ENCODE assay signal across 8 cellular contexts in the genomic region with DNA sequence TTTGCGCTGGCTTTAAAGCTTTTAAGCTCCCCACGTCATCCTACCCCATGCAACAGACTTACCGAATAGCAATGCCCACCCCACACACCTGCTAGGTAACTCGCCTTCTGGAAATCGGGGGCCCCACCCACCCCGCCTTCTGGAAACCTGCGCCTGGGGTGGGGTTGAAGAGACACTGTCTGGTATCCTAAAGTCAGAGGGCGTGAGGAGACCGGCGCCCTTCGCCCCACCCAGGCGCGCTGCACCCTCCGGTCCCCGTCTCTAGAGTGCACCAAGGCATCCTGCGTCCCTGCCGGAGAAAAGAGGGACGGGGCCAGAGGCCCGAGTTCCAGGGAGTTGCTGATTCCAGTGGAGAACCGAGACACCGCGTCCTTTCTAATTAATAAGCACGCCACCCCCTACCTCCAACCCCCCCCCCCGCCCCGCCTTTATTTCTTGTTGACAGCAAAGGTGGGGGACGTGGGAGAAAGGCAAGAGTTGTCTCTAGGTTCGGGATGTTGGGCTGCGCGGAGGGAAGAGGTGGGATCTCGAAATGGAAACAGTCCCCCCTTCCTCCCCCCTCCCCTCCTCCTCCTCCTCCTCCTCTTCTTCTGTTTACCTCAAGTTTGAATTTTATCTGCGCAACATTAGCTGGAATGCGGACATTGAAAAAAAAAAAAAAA.
DNase-seq lines count a peak whose midpoint lies in the region; ATAC-seq and TF ChIP-seq lines count a peak whose summit lies in the region.

No MANE protein-coding gene starts in this region.

- no peaks in the 10 kb centered on the region for H3K9me3 ChIP-seq in CD8-positive, alpha-beta memory T cell (ENCODE audit: low read length)
- H3K9me3 ChIP-seq in left lung = no peaks in the 10 kb centered on the region

- peak overlapping the region; percentile 90 to 100 (median 98) for H3K4me3 Mint-ChIP-seq in CD8-positive, alpha-beta memory T cell

- CTCF ChIA-PET in CD8-positive, alpha-beta memory T cell (lab: Charles Lee) = interaction anchor here (0.6 to 3.1 kb wide), 9 partner anchors 15 to 322 kb away, joined by 3 to 7 read pairs (median 3); a partner anchor contains a TSS

- TF ChIP-seq EP300 in Ishikawa (IDR thresholded peaks at IDR 0.05; ENCODE audit: borderline replicate concordance) = no peak

- peak; percentile 49 to 85 (median 74) for DNase-seq in CD8-positive, alpha-beta memory T cell
- DNase-seq in central memory CD4-positive, alpha-beta T cell = peak; percentile 74
- DNase-seq in left lung (peak; percentile 57 to 88), inferior parietal cortex (ENCODE audit: extremely low spot score) (no peak)
- DNase-seq in stimulated activated CD4-positive, alpha-beta T cell treated with anti-CD3 and anti-CD28 coated beads, TNF-alpha, amount 100 ng/mL, for 4 hours (ENCODE audit: low read depth in 3 of 3) = peak in 2 of 3 experiments; percentile 23 to 43

- TF ChIP-seq RAD21 in Ishikawa (IDR thresholded peaks at IDR 0.05; ENCODE audit: low read depth) = no peak

- ATAC-seq in activated CD4-positive, CD25-positive, alpha-beta regulatory T cell treated with anti-CD3 and anti-CD28 coated beads, Interleukin-2, amount 50 U/mL, for 24 hours = peak; percentile 2 to 4
- ATAC-seq in left lung (peak; percentile 9), HG02884 (IDR thresholded peaks at IDR 0.05; ENCODE audit: unreplicated experiment) (no peak)

- H3K36me3 ChIP-seq in CD8-positive, alpha-beta memory T cell (ENCODE audit: insufficient read depth, low read length) = no peaks in the 10 kb centered on the region
- peaks cover 0 to 3% of the 10 kb centered on the region in 2 donors for H3K36me3 ChIP-seq in left lung

- POLR2A ChIA-PET in CD8-positive, alpha-beta memory T cell (lab: Charles Lee) = interaction anchor here (0.6 to 4.6 kb wide), 20 partner anchors 17 to 320 kb away, joined by 3 to 31 read pairs (median 4); a partner anchor contains a TSS

- intact Hi-C loops in left lung (cut with DNase I) = no loop called here

- peaks cover 60 to 76% (median 67%) of the 10 kb centered on the region in 3 donors for H3K4me1 Mint-ChIP-seq in CD8-positive, alpha-beta memory T cell

- no peak for TF ChIP-seq CTCF in left lung (IDR thresholded peaks at IDR 0.05)

- peaks cover 0 to 17% of the 10 kb centered on the region in 2 donors for H3K27me3 Mint-ChIP-seq in CD8-positive, alpha-beta memory T cell

- H3K27ac ChIP-seq in CD8-positive, alpha-beta memory T cell (ENCODE audit: low read depth, low read length) = peak overlapping the region; percentile 99
- H3K27ac ChIP-seq in left lung = peak overlapping the region; percentile 98 to 99

- H3K9me3 Mint-ChIP-seq in CD8-positive, alpha-beta memory T cell = peaks cover 0 to 6% (median 2%) of the 10 kb centered on the region in 5 donors

- H3K27ac Mint-ChIP-seq in CD8-positive, alpha-beta memory T cell = peak overlapping the region; percentile 94 to 100 (median 100)

- H3K4me3 ChIP-seq in CD8-positive, alpha-beta memory T cell (ENCODE audit: low read length) = peak overlapping the region; percentile 96
- peak overlapping the region; percentile 94 to 97 for H3K4me3 ChIP-seq in left lung

- H3K36me3 Mint-ChIP-seq in CD8-positive, alpha-beta memory T cell = peaks cover 0 to 59% (median 16%) of the 10 kb centered on the region in 3 donors

- no peaks in the 10 kb centered on the region for H3K27me3 ChIP-seq in CD8-positive, alpha-beta memory T cell (ENCODE audit: insufficient read depth, low read length, poor library complexity, severe bottlenecking)
- H3K27me3 ChIP-seq in left lung = no peaks in the 10 kb centered on the region

- H3K4me1 ChIP-seq in CD8-positive, alpha-beta memory T cell (ENCODE audit: insufficient read depth, low read length) = peaks cover 63% of the 10 kb centered on the region
- peaks cover 39 to 71% of the 10 kb centered on the region in 2 donors for H3K4me1 ChIP-seq in left lung

TF ChIP-seq in Ishikawa, 13 proteins besides CTCF, POLR2A, EP300 and RAD21:
- TF ChIP-seq, protein P1, sequence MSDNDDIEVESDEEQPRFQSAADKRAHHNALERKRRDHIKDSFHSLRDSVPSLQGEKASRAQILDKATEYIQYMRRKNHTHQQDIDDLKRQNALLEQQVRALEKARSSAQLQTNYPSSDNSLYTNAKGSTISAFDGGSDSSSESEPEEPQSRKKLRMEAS (IDR thresholded peaks at IDR 0.05) = no peak; the same call in 1 of the 2 replicates
- TF ChIP-seq TEAD4 (IDR thresholded peaks at IDR 0.05) (peak; percentile 44; the same call in 1 of the 2 replicates), ZBTB7A (IDR thresholded peaks at IDR 0.05; ENCODE audit: low read depth) (no peak), NFIC (IDR thresholded peaks at IDR 0.05) (no peak)
